16 cellular contexts compared by ENCODE assay signal in genomic region chr9:11871832-11872231, GRCh38.
DNase-seq lines count a peak whose midpoint lies in the region; TF ChIP-seq lines count a peak whose summit lies in the region.
"Had no signal": no experiment of that assay in that cellular context is flagged by ENCODE, and none has a peak within 500 bp of the region (broad histone marks: within the 10 kb centered on the region; RNA-seq: fewer than 3 reads in every experiment).

No MANE protein-coding gene starts in this region.

- H3K4me1 Mint-ChIP-seq in MCF 10A (ENCODE audit: insufficient read depth, unreplicated experiment) (no peaks in the 10 kb centered on the region), type B pancreatic cell (ENCODE audit: unreplicated experiment) (no peaks in the 10 kb centered on the region)
- H3K4me1 Mint-ChIP-seq: B cell; CD4-positive, CD25-positive, alpha-beta regulatory T cell; T-helper 17 cell had no signal

- H3K36me3 ChIP-seq in mammary epithelial cell (ENCODE audit: insufficient read depth, low read length), result no peaks in the 10 kb centered on the region
- H3K36me3 ChIP-seq: SJCRH30 had no signal

- WGBS in mammary epithelial cell (ENCODE audit: low coverage, missing lambda C conversion rate), result 21% methylated on average over 5 of the region's 5 CpGs

- peaks cover 5% of the 10 kb centered on the region for H3K9me3 ChIP-seq in mammary epithelial cell (replicated peaks; ENCODE audit: insufficient read depth, low read length)
- H3K9me3 ChIP-seq: SJCRH30 had no signal

- no peak overlapping the region for H3K4me2 ChIP-seq in mammary epithelial cell (ENCODE audit: insufficient read depth, low read depth, low read length)

- no peak overlapping the region for H3K4me3 ChIP-seq in mammary epithelial cell (replicated peaks in 1 of 3; ENCODE audit: insufficient read depth in 1 of 3, low read depth in 2 of 3, low read length in 3 of 3)
- peak overlapping the region in 2 of 59 donors; percentile 5 to 10 for H3K4me3 ChIP-seq in dorsolateral prefrontal cortex
- H3K4me3 ChIP-seq: SJCRH30 had no signal

- no peaks in the 10 kb centered on the region for H4K20me1 ChIP-seq in mammary epithelial cell (ENCODE audit: insufficient read depth, low read length)

- no peaks in the 10 kb centered on the region for H3K4me1 ChIP-seq in mammary epithelial cell (ENCODE audit: insufficient read depth, low read length)
- H3K4me1 ChIP-seq: SJCRH30 had no signal

- H3K9ac ChIP-seq in mammary epithelial cell (ENCODE audit: insufficient read depth, low read length), result no peak overlapping the region

- H3K27me3 Mint-ChIP-seq in MCF 10A (ENCODE audit: insufficient read depth, unreplicated experiment) (peaks cover 21% of the 10 kb centered on the region), type B pancreatic cell (peaks cover 20% of the 10 kb centered on the region)
- H3K27me3 Mint-ChIP-seq: B cell; CD4-positive, CD25-positive, alpha-beta regulatory T cell; T-helper 17 cell had no signal

- no peak overlapping the region for H3K27ac ChIP-seq in mammary epithelial cell (ENCODE audit: insufficient read depth, low read depth, low read length)
- no peak overlapping the region for H3K27ac ChIP-seq in dorsolateral prefrontal cortex
- H3K27ac ChIP-seq: SJCRH30 had no signal

- H3K9me3 Mint-ChIP-seq in MCF 10A (ENCODE audit: unreplicated experiment), result no peaks in the 10 kb centered on the region
- H3K9me3 Mint-ChIP-seq in type B pancreatic cell, result no peaks in the 10 kb centered on the region

- in situ Hi-C loops in mammary epithelial cell (cut with MboI; ENCODE audit: low sequenced_read_pairs in 2 of 2), result no loop called here

- intact Hi-C loops in MCF 10A (cut with micrococcal nuclease) (no loop called here), mammary epithelial cell (cut with micrococcal nuclease) (no loop called here), dorsolateral prefrontal cortex (cut with DNase I) (no loop called here)

- no peak overlapping the region for H3K27ac Mint-ChIP-seq in MCF 10A (ENCODE audit: low read depth, unreplicated experiment)
- H3K27ac Mint-ChIP-seq in type B pancreatic cell, result no peak overlapping the region
- H3K27ac Mint-ChIP-seq: B cell; CD4-positive, CD25-positive, alpha-beta regulatory T cell; T-helper 17 cell had no signal

- peak; percentile 5 for DNase-seq in MCF 10A (ENCODE audit: unreplicated experiment)
- no peak for DNase-seq in mammary epithelial cell
- DNase-seq in NCI-H1105 treated with DMSO at 0.1 percent for 48 hours (lab: John Stamatoyannopoulos, UW), result peak; percentile 96
- DNase-seq in NCI-H748 treated with DMSO at 0.1 percent for 48 hours (lab: John Stamatoyannopoulos, UW), result peak; percentile 63
- no peak for DNase-seq in type B pancreatic cell (ENCODE audit: extremely low spot score, unreplicated experiment)
- no peak for DNase-seq in T1000 (lab: John Stamatoyannopoulos, UW)
- no peak for DNase-seq in NOMO-1 treated with DMSO at 0.1 percent for 48 hours (lab: John Stamatoyannopoulos, UW; ENCODE audit: unreplicated experiment)
- no peak for DNase-seq in dorsolateral prefrontal cortex
- DNase-seq: CD4-positive, CD25-positive, alpha-beta regulatory T cell; DND-41; GOT3; NK-92 treated with Interleukin-12 subunit alpha and Interleukin-12 subunit beta, amount 100 ng/mL, for 24 hours; RPMI8226; SJCRH30; T-helper 17 cell had no signal

- BruUV-seq in MCF 10A (replicated peaks; lab: Mats Ljungman, UMichigan) (no TSS peak), mammary epithelial cell (replicated peaks; lab: Mats Ljungman, UMichigan) (no TSS peak)

- CTCF ChIA-PET in MCF 10A (lab: Yijun Ruan, JAX) (interaction anchor here (0.6 kb wide), 1 partner anchor 9 kb away, joined by 3 read pairs; no protein-coding TSS in a partner anchor), mammary epithelial cell (lab: Charles Lee; ENCODE audit: low non-redundant PET) (no interaction called here)

- POLR2A ChIA-PET in MCF 10A (lab: Yijun Ruan, JAX), result no interaction called here

- peak overlapping the region; percentile 25 for H3K4me3 Mint-ChIP-seq in MCF 10A (ENCODE audit: unreplicated experiment)
- H3K4me3 Mint-ChIP-seq in type B pancreatic cell, result peak overlapping the region; percentile 22
- H3K4me3 Mint-ChIP-seq: B cell; CD4-positive, CD25-positive, alpha-beta regulatory T cell; T-helper 17 cell had no signal

- H2AFZ ChIP-seq in mammary epithelial cell (ENCODE audit: low read depth, low read length), result no peak overlapping the region

- dilution Hi-C loops in mammary epithelial cell (cut with HindIII; ENCODE audit: low sequenced_read_pairs), result no loop called here

- H3K27me3 ChIP-seq in mammary epithelial cell (ENCODE audit: insufficient read depth, low read length) (no peaks in the 10 kb centered on the region), dorsolateral prefrontal cortex (no peaks in the 10 kb centered on the region)
- H3K27me3 ChIP-seq: SJCRH30 had no signal

- H3K36me3 Mint-ChIP-seq in MCF 10A (ENCODE audit: insufficient read depth, unreplicated experiment) (no peaks in the 10 kb centered on the region), type B pancreatic cell (no peaks in the 10 kb centered on the region)
- H3K36me3 Mint-ChIP-seq: CD4-positive, CD25-positive, alpha-beta regulatory T cell had no signal

- TF ChIP-seq CTCF in MCF 10A (IDR thresholded peaks at IDR 0.05; ENCODE audit: unreplicated experiment) (no peak), mammary epithelial cell (conservative IDR thresholded peaks at IDR 0.05 in 1 of 2, IDR thresholded peaks at IDR 0.05 in 1 of 2; ENCODE audit: extremely low read depth in 1 of 2, insufficient read depth in 1 of 2, low read depth in 1 of 2, low read length in 2 of 2) (no peak), type B pancreatic cell (conservative IDR thresholded peaks at IDR 0.05) (no peak), dorsolateral prefrontal cortex (IDR thresholded peaks at IDR 0.05 in 54 of 56, conservative IDR thresholded peaks at IDR 0.05 in 2 of 56; ENCODE audit: low read depth in 1 of 56, partially characterized antibody in 56 of 56) (no peak)

- H3K79me2 ChIP-seq in mammary epithelial cell (ENCODE audit: insufficient read depth, low read length), result no peaks in the 10 kb centered on the region

Comparison
In these comparisons a context has a peak if more than half of its experiments do, and no peak if none do; other contexts are left out.
1. DNase-seq: peak in MCF 10A (single experiment), NCI-H1105 treated with DMSO at 0.1 percent for 48 hours (single experiment) and NCI-H748 treated with DMSO at 0.1 percent for 48 hours (single experiment); none in mammary epithelial cell (single experiment), type B pancreatic cell (single experiment), T1000 (single experiment), NOMO-1 treated with DMSO at 0.1 percent for 48 hours (single experiment) and dorsolateral prefrontal cortex (0 of 10).